Comparison of ENCODE assay signal across 13 cellular contexts in the genomic region with DNA sequence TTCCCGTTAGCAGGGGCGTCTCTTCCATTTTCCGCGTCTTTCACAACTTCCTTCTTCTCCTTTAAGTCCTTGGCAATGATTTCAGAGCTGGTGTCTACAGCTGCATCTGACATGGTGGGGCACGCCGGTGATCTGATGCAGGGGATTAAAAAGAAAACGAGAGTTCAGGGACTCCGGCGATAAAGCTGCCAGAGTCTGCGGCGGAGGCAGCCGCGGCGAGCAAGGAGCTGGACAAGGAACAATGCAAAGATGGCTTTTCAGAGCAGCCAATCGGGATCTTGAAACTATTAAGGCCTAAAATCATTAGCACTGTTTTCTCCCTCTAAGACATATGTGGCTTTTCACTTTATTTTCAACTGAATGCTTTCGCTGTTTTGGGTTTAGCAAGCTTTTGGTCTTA. TPM values are rescaled to one million over a fixed set of nuclear protein-coding genes. Genes with fewer than 3 reads are reported as not detected.
DNase-seq lines count a peak whose midpoint lies in the region; ATAC-seq and TF ChIP-seq lines count a peak whose summit lies in the region.
"Not testable (repeated sequence)": the region's sequence is repeated elsewhere in the genome, so short reads cannot be mapped to it uniquely, and the experiment has no call there.
"Had no signal": no experiment of that assay in that cellular context is flagged by ENCODE, and none has a peak within 500 bp of the region (broad histone marks: within the 10 kb centered on the region; RNA-seq: fewer than 3 reads in every experiment).

No MANE protein-coding gene starts in this region.

- not testable (repeated sequence) for H3K27me3 Mint-ChIP-seq in activated CD4-positive, alpha-beta memory T cell treated with anti-CD3 and anti-CD28 coated beads for 36 hours; activated T-helper 17 cell treated with anti-CD3 and anti-CD28 coated beads, Interleukin-2, amount 50 U/mL, for 72 hours; osteocyte (ENCODE audit: unreplicated experiment); stimulated activated memory B cell treated with anti-CD40 and anti-IgM and Interleukin-4, amounts not matched to agents 10 μg/mL and 1 μg/mL and 100 μg/mL, for 72 hours

- not testable (repeated sequence) for H3K4me3 Mint-ChIP-seq in activated CD4-positive, alpha-beta memory T cell treated with anti-CD3 and anti-CD28 coated beads for 36 hours; osteocyte (ENCODE audit: unreplicated experiment)
- peak overlapping the region; percentile 47 for H3K4me3 Mint-ChIP-seq in activated T-helper 17 cell treated with anti-CD3 and anti-CD28 coated beads, Interleukin-2, amount 50 U/mL, for 72 hours
- H3K4me3 Mint-ChIP-seq in stimulated activated memory B cell treated with anti-CD40 and anti-IgM and Interleukin-4, amounts not matched to agents 10 μg/mL and 1 μg/mL and 100 μg/mL, for 72 hours: peak overlapping the region; percentile 21

- not testable (repeated sequence) for TF ChIP-seq CTCF in osteocyte (IDR thresholded peaks at IDR 0.05)

- H3K27ac Mint-ChIP-seq in activated CD4-positive, alpha-beta memory T cell treated with anti-CD3 and anti-CD28 coated beads for 36 hours: peak overlapping the region; percentile 23
- peak overlapping the region; percentile 85 for H3K27ac Mint-ChIP-seq in activated T-helper 17 cell treated with anti-CD3 and anti-CD28 coated beads, Interleukin-2, amount 50 U/mL, for 72 hours
- not testable (repeated sequence) for H3K27ac Mint-ChIP-seq in osteocyte (ENCODE audit: unreplicated experiment)
- H3K27ac Mint-ChIP-seq in stimulated activated memory B cell treated with anti-CD40 and anti-IgM and Interleukin-4, amounts not matched to agents 10 μg/mL and 1 μg/mL and 100 μg/mL, for 72 hours: peak overlapping the region; percentile 84

- not testable (repeated sequence) for ATAC-seq in activated T-helper 17 cell treated with anti-CD3 and anti-CD28 coated beads, Interleukin-2, amount 50 U/mL, for 72 hours (replicated peaks); stimulated activated memory B cell treated with anti-CD40 and anti-IgM and Interleukin-4, amounts not matched to agents 10 μg/mL and 1 μg/mL and 100 μg/mL, for 72 hours

- DNase-seq in NCI-H82 treated with DMSO at 0.1 percent for 48 hours (lab: John Stamatoyannopoulos, UW; ENCODE audit: unreplicated experiment): peak; percentile 0
- DNase-seq in activated CD4-positive, alpha-beta memory T cell treated with anti-CD3 and anti-CD28 coated beads for 36 hours: not testable (repeated sequence)
- peak; percentile 3 for DNase-seq in astrocyte of the hippocampus (ENCODE audit: low read depth, low spot score)
- DNase-seq in islet precursor cell: peak; percentile 1
- peak; percentile 17 for DNase-seq in osteocyte (ENCODE audit: extremely low spot score, unreplicated experiment)

- not testable (repeated sequence) for H3K36me3 Mint-ChIP-seq in activated CD4-positive, alpha-beta memory T cell treated with anti-CD3 and anti-CD28 coated beads for 36 hours; activated T-helper 17 cell treated with anti-CD3 and anti-CD28 coated beads, Interleukin-2, amount 50 U/mL, for 72 hours (ENCODE audit: low read depth); osteocyte (ENCODE audit: unreplicated experiment); stimulated activated memory B cell treated with anti-CD40 and anti-IgM and Interleukin-4, amounts not matched to agents 10 μg/mL and 1 μg/mL and 100 μg/mL, for 72 hours

- POLR2A ChIA-PET in activated CD4-positive, alpha-beta memory T cell treated with anti-CD3 and anti-CD28 coated beads for 36 hours (lab: Charles Lee): not testable (repeated sequence)

- not testable (repeated sequence) for H3K9me3 Mint-ChIP-seq in activated CD4-positive, alpha-beta memory T cell treated with anti-CD3 and anti-CD28 coated beads for 36 hours; activated T-helper 17 cell treated with anti-CD3 and anti-CD28 coated beads, Interleukin-2, amount 50 U/mL, for 72 hours; osteocyte (ENCODE audit: unreplicated experiment); stimulated activated memory B cell treated with anti-CD40 and anti-IgM and Interleukin-4, amounts not matched to agents 10 μg/mL and 1 μg/mL and 100 μg/mL, for 72 hours

- intact Hi-C loops in activated CD4-positive, alpha-beta memory T cell treated with anti-CD3 and anti-CD28 coated beads for 36 hours (cut with micrococcal nuclease): not testable (repeated sequence)

- CTCF ChIA-PET in activated CD4-positive, alpha-beta memory T cell treated with anti-CD3 and anti-CD28 coated beads for 36 hours (lab: Charles Lee): not testable (repeated sequence)

- H3K4me1 Mint-ChIP-seq in activated CD4-positive, alpha-beta memory T cell treated with anti-CD3 and anti-CD28 coated beads for 36 hours (ENCODE audit: low read depth); activated T-helper 17 cell treated with anti-CD3 and anti-CD28 coated beads, Interleukin-2, amount 50 U/mL, for 72 hours; osteocyte (ENCODE audit: unreplicated experiment); stimulated activated memory B cell treated with anti-CD40 and anti-IgM and Interleukin-4, amounts not matched to agents 10 μg/mL and 1 μg/mL and 100 μg/mL, for 72 hours: not testable (repeated sequence)

RNA-seq across cellular contexts. Expression of gene NUTM2F, which starts 19.0 kb away (rescaled TPM):
- not detected for total RNA-seq in activated CD4-positive, alpha-beta memory T cell treated with anti-CD3 and anti-CD28 coated beads for 36 hours
- total RNA-seq in activated T-helper 17 cell treated with anti-CD3 and anti-CD28 coated beads, Interleukin-2, amount 50 U/mL, for 72 hours: not detected
- not detected in 2 replicates for total RNA-seq in osteocyte
- total RNA-seq: A172; A673; Caco-2; CD4-positive, CD25-positive, alpha-beta regulatory T cell; CD8-positive, alpha-beta T cell; HFFc6 had no signal
